Comparison of ENCODE assay signal across 8 cellular contexts in genomic region chr2:195304310-195304709, GRCh38.
DNase-seq lines count a peak whose midpoint lies in the region; ATAC-seq and TF ChIP-seq lines count a peak whose summit lies in the region.

No MANE protein-coding gene starts in this region.

- H3K36me3 ChIP-seq in DND-41 (ENCODE audit: insufficient read depth, low read length) (no peaks in the 10 kb centered on the region), HEK293 (ENCODE audit: control insufficient read depth in 2 of 2, insufficient read depth in 1 of 2, low read length in 2 of 2) (no peaks in the 10 kb centered on the region), Panc1 (ENCODE audit: control insufficient read depth, insufficient read depth, low read length) (no peaks in the 10 kb centered on the region)

- H3K36me3 Mint-ChIP-seq in natural killer cell = no peaks in the 10 kb centered on the region

- intact Hi-C loops in Panc1 (cut with micrococcal nuclease; ENCODE audit: unreplicated experiment) (no loop called here), natural killer cell (cut with micrococcal nuclease) (no loop called here)

- BruUV-seq in Panc1 (replicated peaks; lab: Mats Ljungman, UMichigan) = no TSS peak

- in situ Hi-C loops in Panc1 (cut with HindIII; ENCODE audit: low pct_unique_long_range_greater_than_20kb, low sequenced_read_pairs) = no loop called here

- POLR2A ChIA-PET in HEK293 (lab: Yijun Ruan, JAX) = no interaction called here
- POLR2A ChIA-PET in Panc1 (lab: Charles Lee) = no interaction called here

- H3K9me3 Mint-ChIP-seq in natural killer cell = no peaks in the 10 kb centered on the region

- DNase-seq in DND-41 (no peak), Panc1 (ENCODE audit: low read depth, low spot score) (no peak), foreskin keratinocyte (peak in 1 of 2 donors; percentile 20), SHP77 treated with DMSO at 0.1 percent for 48 hours (lab: John Stamatoyannopoulos, UW) (no peak), NK-92 (lab: John Stamatoyannopoulos, UW; ENCODE audit: unreplicated experiment) (no peak), natural killer cell (no peak)

- ATAC-seq in DND-41 (ENCODE audit: insufficient read depth, low read depth) (no peak), Panc1 (no peak), foreskin keratinocyte (no peak), GM21528 (IDR thresholded peaks at IDR 0.05; ENCODE audit: low FRiP score, unreplicated experiment) (no peak), natural killer cell (no peak)

- no peak overlapping the region for H3K9ac ChIP-seq in DND-41 (ENCODE audit: low read depth, low read length)

- no peak overlapping the region for H2AFZ ChIP-seq in DND-41 (ENCODE audit: low read depth, low read length)

- H4K20me1 ChIP-seq in DND-41 (ENCODE audit: insufficient read depth, low read length) = no peaks in the 10 kb centered on the region

- no peaks in the 10 kb centered on the region for H3K9me3 ChIP-seq in DND-41 (ENCODE audit: insufficient read depth, low read length, severe bottlenecking)
- H3K9me3 ChIP-seq in HEK293 (ENCODE audit: control insufficient read depth, insufficient read depth, low read depth, low read length) = no peaks in the 10 kb centered on the region
- no peaks in the 10 kb centered on the region for H3K9me3 ChIP-seq in Panc1 (ENCODE audit: control insufficient read depth, insufficient read depth, low read depth, low read length)

- H3K4me1 ChIP-seq in DND-41 (ENCODE audit: insufficient read depth, low read length) = no peaks in the 10 kb centered on the region
- H3K4me1 ChIP-seq in HEK293 (ENCODE audit: control insufficient read depth, insufficient read depth, low read length) = no peaks in the 10 kb centered on the region
- H3K4me1 ChIP-seq in Panc1 (ENCODE audit: control insufficient read depth, insufficient read depth, low read length) = peaks cover 6% of the 10 kb centered on the region; the same call in 1 of the 2 replicates
- no peaks in the 10 kb centered on the region for H3K4me1 ChIP-seq in foreskin keratinocyte

- CTCF ChIA-PET in HEK293 (lab: Yijun Ruan, JAX) (no interaction called here), Panc1 (lab: Charles Lee) (no interaction called here)

- H3K4me3 ChIP-seq in DND-41 (ENCODE audit: low read depth in 1 of 2, low read length in 2 of 2) = no peak overlapping the region
- no peak overlapping the region for H3K4me3 ChIP-seq in HEK293 (ENCODE audit: low read depth, low read length)
- H3K4me3 ChIP-seq in Panc1 (ENCODE audit: low read depth in 2 of 2, low read length in 2 of 2) = no peak overlapping the region

- peak; percentile 37 for TF ChIP-seq CTCF in DND-41 (IDR thresholded peaks at IDR 0.05; ENCODE audit: borderline replicate concordance, extremely low read depth, low read length, poor library complexity, severe bottlenecking)
- no peak for TF ChIP-seq CTCF in HEK293 (tag by site-specific recombination; IDR thresholded peaks at IDR 0.05)
- TF ChIP-seq CTCF in Panc1 (IDR thresholded peaks at IDR 0.05) = peak; percentile 68
- peak; percentile 42 for TF ChIP-seq CTCF in foreskin keratinocyte (conservative IDR thresholded peaks at IDR 0.05)
- no peak for TF ChIP-seq CTCF in natural killer cell (IDR thresholded peaks at IDR 0.05)

- H3K27me3 ChIP-seq in DND-41 (ENCODE audit: insufficient read depth, low read length, poor library complexity) (no peaks in the 10 kb centered on the region), Panc1 (ENCODE audit: control insufficient read depth, insufficient read depth, low read length) (no peaks in the 10 kb centered on the region), foreskin keratinocyte (no peaks in the 10 kb centered on the region)

- H3K4me3 Mint-ChIP-seq in natural killer cell = no peak overlapping the region

- no peaks in the 10 kb centered on the region for H3K79me2 ChIP-seq in DND-41 (ENCODE audit: insufficient read depth, low read length)

- no peaks in the 10 kb centered on the region for H3K4me1 Mint-ChIP-seq in natural killer cell

- H3K27ac Mint-ChIP-seq in natural killer cell = no peak overlapping the region

- H3K4me2 ChIP-seq in DND-41 (ENCODE audit: insufficient read depth, low read length) = no peak overlapping the region

- no peak overlapping the region for H3K27ac ChIP-seq in DND-41 (ENCODE audit: low read length)
- H3K27ac ChIP-seq in HEK293 (ENCODE audit: extremely low read depth, low read depth, low read length) = no peak overlapping the region
- H3K27ac ChIP-seq in Panc1 (ENCODE audit: low read length) = no peak overlapping the region
- H3K27ac ChIP-seq in foreskin keratinocyte = no peak overlapping the region

- H3K27me3 Mint-ChIP-seq in natural killer cell (ENCODE audit: low read depth in 2 of 2) = peaks cover 0 to 5% of the 10 kb centered on the region in 2 donors

TF ChIP-seq in HEK293, 187 proteins besides CTCF, POLR2A, EP300 and RAD21:
- TF ChIP-seq ZNF654 (tag by site-specific recombination; IDR thresholded peaks at IDR 0.05; ENCODE audit: low read depth) = peak; percentile 33; the same call in 1 of the 2 replicates
- TF ChIP-seq ZNF837 (tag by site-specific recombination; IDR thresholded peaks at IDR 0.05) = no peak
- TF ChIP-seq ZNF549 (tag by site-specific recombination; IDR thresholded peaks at IDR 0.05) = no peak
- no peak for TF ChIP-seq ATF2 (tag by site-specific recombination; IDR thresholded peaks at IDR 0.05; ENCODE audit: low read depth)

Comparison
In these comparisons a context has a peak if more than half of its experiments do, and no peak if none do; other contexts are left out.
1. CTCF ChIP-seq: peak in DND-41 (single experiment), Panc1 (single experiment) and foreskin keratinocyte (single experiment); none in HEK293 (single experiment) and natural killer cell (single experiment).